ENCODE assay signal across 18 cellular contexts in the genomic region with DNA sequence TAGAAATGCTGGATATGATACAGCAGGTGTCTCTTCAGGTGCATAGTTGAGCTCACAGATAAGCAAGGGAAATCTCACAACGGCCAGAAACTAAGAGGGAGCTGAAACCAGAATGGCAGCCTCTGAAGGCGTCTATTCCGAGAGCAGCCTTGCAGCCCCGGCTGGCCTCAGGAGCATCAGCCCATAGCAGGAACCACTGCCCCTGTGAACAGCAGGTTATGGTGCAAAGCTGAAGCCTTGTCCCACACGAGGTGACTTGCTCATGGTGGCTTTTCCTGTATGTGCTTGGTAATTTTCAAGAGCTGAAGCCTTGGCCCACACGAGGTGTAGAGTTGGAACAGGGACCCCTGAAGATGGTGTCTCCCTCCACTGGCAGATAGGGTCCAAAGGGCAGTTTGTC. TPM values are rescaled to one million over a fixed set of nuclear protein-coding genes. Genes with fewer than 3 reads are reported as not detected.
A peak's percentile ranks its signal among the peaks of the same experiment; 100 is the strongest.
DNase-seq lines count a peak whose midpoint lies in the region; ATAC-seq, FAIRE-seq and TF ChIP-seq lines count a peak whose summit lies in the region.
"Had no signal": no experiment of that assay in that cellular context is flagged by ENCODE, and none has a peak within 500 bp of the region (broad histone marks: within the 10 kb centered on the region; RNA-seq: fewer than 3 reads in every experiment).

No MANE protein-coding gene starts in this region.

- ATAC-seq in HepG2: peak; percentile 59
- ATAC-seq in gastrocnemius medialis: no peak

- no peak for TF ChIP-seq EP300 in HepG2 (IDR thresholded peaks at IDR 0.05; ENCODE audit: low read depth in 2 of 2, low read length in 2 of 2)
- TF ChIP-seq EP300 in HepG2 (CRISPR knock-in tag; IDR thresholded peaks at IDR 0.05; ENCODE audit: borderline replicate concordance): no peak
- no peak for TF ChIP-seq EP300 in ovary (IDR thresholded peaks at IDR 0.05)

- peaks cover 8% of the 10 kb centered on the region for H3K27me3 Mint-ChIP-seq in endothelial cell (ENCODE audit: unreplicated experiment)
- H3K27me3 Mint-ChIP-seq: B cell; CD4-positive, alpha-beta T cell had no signal

- no peak overlapping the region for H3K27ac Mint-ChIP-seq in endothelial cell (ENCODE audit: unreplicated experiment)
- H3K27ac Mint-ChIP-seq: B cell had no signal

- no peaks in the 10 kb centered on the region for H3K9me3 Mint-ChIP-seq in endothelial cell (ENCODE audit: unreplicated experiment)
- H3K9me3 Mint-ChIP-seq: CD4-positive, alpha-beta T cell had no signal

- no peak overlapping the region for H3K27ac ChIP-seq in PC-9
- H3K27ac ChIP-seq in SJSA1: peak overlapping the region; percentile 79
- no peak overlapping the region for H3K27ac ChIP-seq in HepG2 (ENCODE audit: extremely low read length, insufficient read depth, low read length)
- peak overlapping the region; percentile 47 to 92 (median 81) for H3K27ac ChIP-seq in gastrocnemius medialis
- H3K27ac ChIP-seq in ovary: no peak overlapping the region
- H3K27ac ChIP-seq: KMS-11, SJCRH30 had no signal

- no peak overlapping the region for H3K4me2 ChIP-seq in PC-9
- no peak overlapping the region for H3K4me2 ChIP-seq in HepG2 (ENCODE audit: low read depth, low read length)
- H3K4me2 ChIP-seq: KMS-11 had no signal

- H2AFZ ChIP-seq in PC-9: no peak overlapping the region
- H2AFZ ChIP-seq in HepG2 (ENCODE audit: low read length): no peak overlapping the region

- H3K4me1 ChIP-seq in PC-9 (replicated peaks; ENCODE audit: insufficient read depth) (no peaks in the 10 kb centered on the region), SJSA1 (replicated peaks) (peaks cover 46% of the 10 kb centered on the region), HepG2 (ENCODE audit: insufficient read depth, low read length) (peaks cover 12% of the 10 kb centered on the region), gastrocnemius medialis (peaks cover 10 to 15% of the 10 kb centered on the region in 2 donors), ovary (ENCODE audit: insufficient read depth) (peaks cover 9% of the 10 kb centered on the region)
- H3K4me1 ChIP-seq: SJCRH30 had no signal

- no peaks in the 10 kb centered on the region for H3K27me3 ChIP-seq in PC-9 (ENCODE audit: insufficient read depth, low read depth)
- H3K27me3 ChIP-seq in SJSA1 (replicated peaks): no peaks in the 10 kb centered on the region
- no peaks in the 10 kb centered on the region for H3K27me3 ChIP-seq in HepG2 (ENCODE audit: control insufficient read depth in 1 of 2, insufficient read depth in 2 of 2, low read length in 2 of 2)
- no peaks in the 10 kb centered on the region for H3K27me3 ChIP-seq in gastrocnemius medialis
- H3K27me3 ChIP-seq in ovary: no peaks in the 10 kb centered on the region
- H3K27me3 ChIP-seq: SJCRH30 had no signal

- BruUV-seq in PC-9 (replicated peaks; lab: Mats Ljungman, UMichigan): TSS peak; percentile 5
- BruUV-seq in HepG2 (replicated peaks; lab: Mats Ljungman, UMichigan): no TSS peak

- H3K79me2 ChIP-seq in PC-9 (ENCODE audit: low read depth) (no peaks in the 10 kb centered on the region), HepG2 (ENCODE audit: insufficient read depth, low read length) (no peaks in the 10 kb centered on the region)

- H4K20me1 ChIP-seq in PC-9 (ENCODE audit: insufficient read depth) (no peaks in the 10 kb centered on the region), HepG2 (ENCODE audit: insufficient read depth, low read length) (no peaks in the 10 kb centered on the region; the same call in 1 of the 2 replicates)

- TF ChIP-seq CTCF in PC-9 (conservative IDR thresholded peaks at IDR 0.05) (no peak), HepG2 (CRISPR knock-in tag; IDR thresholded peaks at IDR 0.05) (no peak), gastrocnemius medialis (IDR thresholded peaks at IDR 0.05 in 4 of 5, conservative IDR thresholded peaks at IDR 0.05 in 1 of 5) (no peak), endothelial cell (IDR thresholded peaks at IDR 0.05; ENCODE audit: unreplicated experiment) (no peak), ovary (IDR thresholded peaks at IDR 0.05) (no peak)

- WGBS in HepG2 (ENCODE audit: low lambda C conversion rate): 96% methylated on average over 4 of the region's 6 CpGs
- WGBS in ovary, 3 donors: 84 to 86% (median 85%) methylated on average over 6 of the region's 6 CpGs

- no peak overlapping the region for H3K9ac ChIP-seq in HepG2 (ENCODE audit: insufficient read depth, low read depth, low read length)
- H3K9ac ChIP-seq: KMS-11 had no signal

- no peaks in the 10 kb centered on the region for H3K9me2 ChIP-seq in PC-9 (ENCODE audit: insufficient read depth)

- H3F3A ChIP-seq in PC-9 (ENCODE audit: insufficient read depth, low read depth): no peaks in the 10 kb centered on the region

- H3K4me3 Mint-ChIP-seq in endothelial cell (ENCODE audit: unreplicated experiment): no peak overlapping the region
- H3K4me3 Mint-ChIP-seq: B cell; CD4-positive, alpha-beta T cell had no signal

- in situ Hi-C loops in HepG2 (cut with HindIII; ENCODE audit: extremely low pct_ligation_motif_present, low pct_unique_long_range_greater_than_20kb): no loop called here
- in situ Hi-C loops in gastrocnemius medialis (cut with MboI; ENCODE audit: low sequenced_read_pairs in 4 of 4): no loop called here

- peaks cover 11% of the 10 kb centered on the region for H3K4me1 Mint-ChIP-seq in endothelial cell (ENCODE audit: unreplicated experiment)

- TF ChIP-seq POLR2A in HepG2 (IDR thresholded peaks at IDR 0.05; ENCODE audit: insufficient read depth in 1 of 2, low read depth in 2 of 2, low read length in 2 of 2): no peak
- TF ChIP-seq POLR2A in gastrocnemius medialis (IDR thresholded peaks at IDR 0.05): no peak
- no peak for TF ChIP-seq POLR2A in ovary (IDR thresholded peaks at IDR 0.05)

- H3K36me3 Mint-ChIP-seq in endothelial cell (ENCODE audit: low read depth, unreplicated experiment): peaks cover 44% of the 10 kb centered on the region

- POLR2A ChIA-PET in PC-9 (lab: Charles Lee; ENCODE audit: unreplicated experiment): no interaction called here
- POLR2A ChIA-PET in HepG2 (lab: Yijun Ruan, JAX): no interaction called here

- DNase-seq in PC-9 (no peak), SJSA1 (ENCODE audit: low read depth in 1 of 2, low spot score in 2 of 2) (no peak), HepG2 (ENCODE audit: low spot score) (no peak), gastrocnemius medialis (no peak), epidermal melanocyte (ENCODE audit: insufficient read length, low spot score) (no peak), endothelial cell (ENCODE audit: low spot score) (no peak), ovary (no peak)
- DNase-seq: Calu3; CD4-positive, alpha-beta T cell; DMS53; NCI-H1048; NCI-H1436 treated with DMSO at 0.1 percent for 48 hours; NCI-H2081; NCI-H524; SJCRH30 had no signal

- no peaks in the 10 kb centered on the region for H3K36me3 ChIP-seq in PC-9 (ENCODE audit: low read depth)
- peaks cover 56% of the 10 kb centered on the region for H3K36me3 ChIP-seq in SJSA1
- H3K36me3 ChIP-seq in HepG2 (replicated peaks in 1 of 2; ENCODE audit: control insufficient read depth in 1 of 2, insufficient read depth in 2 of 2, low read length in 2 of 2): peaks cover 30 to 74% of the 10 kb centered on the region in 2 experiments; a peak in 4 of 5 replicates
- H3K36me3 ChIP-seq in gastrocnemius medialis: peaks cover 0 to 72% of the 10 kb centered on the region in 2 donors
- H3K36me3 ChIP-seq in ovary: no peaks in the 10 kb centered on the region

- H3K4me3 ChIP-seq in PC-9 (no peak overlapping the region), SJSA1 (no peak overlapping the region), HepG2 (replicated peaks in 1 of 3; ENCODE audit: insufficient read depth in 1 of 3, low read depth in 2 of 3, low read length in 3 of 3) (no peak overlapping the region), gastrocnemius medialis (no peak overlapping the region), ovary (no peak overlapping the region)
- H3K4me3 ChIP-seq: SJCRH30 had no signal

- FAIRE-seq in HepG2 (lab: Jason Lieb, UNC): no peak
- FAIRE-seq: GM19239 had no signal

- H3K9me3 ChIP-seq in PC-9 (ENCODE audit: insufficient read depth, low read depth): no peaks in the 10 kb centered on the region
- H3K9me3 ChIP-seq in SJSA1 (replicated peaks): no peaks in the 10 kb centered on the region
- no peaks in the 10 kb centered on the region for H3K9me3 ChIP-seq in HepG2 (ENCODE audit: low read length)
- H3K9me3 ChIP-seq in gastrocnemius medialis: no peaks in the 10 kb centered on the region
- H3K9me3 ChIP-seq in ovary: no peaks in the 10 kb centered on the region
- H3K9me3 ChIP-seq: SJCRH30 had no signal

- CTCF ChIA-PET in PC-9 (lab: Charles Lee): no interaction called here
- CTCF ChIA-PET in HepG2 (lab: Yijun Ruan, JAX; ENCODE audit: low intra/inter-chr PET ratio, low total read pairs): no interaction called here

- TF ChIP-seq RAD21 in HepG2 (CRISPR knock-in tag; IDR thresholded peaks at IDR 0.05): no peak

- intact Hi-C loops in PC-9 (cut with micrococcal nuclease; ENCODE audit: unreplicated experiment) (loop anchor here (5.0 kb wide), 2 partner anchors 46 to 61 kb away; partner anchors contain the start of gene PPP2R2D), HepG2 (cut with micrococcal nuclease; ENCODE audit: unreplicated experiment) (no loop called here), gastrocnemius medialis (cut with DNase I; ENCODE audit: low total_unique reads) (loop anchor here (2.0 to 5.0 kb wide), 2 partner anchors 48 to 64 kb away; partner anchors contain the start of gene PPP2R2D), ovary (cut with DNase I) (loop anchor here in 2 of 4 donors (5.0 to 10.0 kb wide), 2 partner anchors 54 to 56 kb away; no protein-coding TSS in a partner anchor)

RNA-seq across cellular contexts. Expression of gene BNIP3, which starts 33.2 kb away (rescaled TPM):
- total RNA-seq in PC-9 (2021) (21.0 and 21.9 TPM in 2 replicates), HepG2 (2016; rRNA removed; fragmentation: Illumina TruSeq; extraction: Trizol) (73.7 and 86.7 TPM in 2 replicates), gastrocnemius medialis (1,000 to 10,000 TPM in 1 of 4 donors, 100 to 1,000 TPM in 3; 337 to 1,280 (median 583) TPM), endothelial cell (ENCODE audit: unreplicated experiment) (29.9 TPM), ovary (100 to 1,000 TPM in 2 of 7 donors, 10 to 100 TPM in 5; 45.1 to 166 (median 70.1) TPM)
- total RNA-seq in SJSA1 (2014; rRNA removed; shearing (Covaris generic)): 145 and 166 TPM in 2 replicates
- total RNA-seq in HepG2 (2016; cell fraction: cytosol; rRNA removed; fragmentation: Illumina TruSeq; extraction: Trizol; ENCODE audit: low read depth): 57.4 and 60.2 TPM in 2 replicates
- 71.8 and 94.2 TPM in 2 replicates for total RNA-seq in HepG2 (2016; cell fraction: insoluble cytoplasmic fraction; rRNA removed; fragmentation: Illumina TruSeq; extraction: Trizol)
- total RNA-seq in HepG2 (2016; cell fraction: membrane; rRNA removed; fragmentation: Illumina TruSeq; extraction: Trizol): 64.9 and 67.4 TPM in 2 replicates
- total RNA-seq in HepG2 (2016; cell fraction: nucleus; rRNA removed; fragmentation: Illumina TruSeq; extraction: Trizol): 26.3 and 33.7 TPM in 2 replicates
- polyA plus RNA-seq in HepG2 (2011; rRNA removed) (170 and 223 TPM in 2 replicates), ovary (10 to 100 TPM; 39.8 to 47.6 TPM)
- 338 and 339 TPM in 2 replicates for polyA plus RNA-seq in HepG2 (2011; cell fraction: cytosol; rRNA removed)
- 163 and 165 TPM in 2 replicates for polyA plus RNA-seq in HepG2 (2011; cell fraction: nucleus; rRNA removed)
- polyA plus RNA-seq in HepG2 (2012): 188 and 302 TPM in 2 replicates
- 70.8 and 79.0 TPM in 2 replicates for polyA plus RNA-seq in HepG2 (2016; cell fraction: cytosol; fragmentation: Illumina TruSeq; extraction: Trizol; ENCODE audit: low read depth)
- 107 and 108 TPM in 2 replicates for polyA plus RNA-seq in HepG2 (2016; cell fraction: insoluble cytoplasmic fraction; fragmentation: Illumina TruSeq; extraction: Trizol; ENCODE audit: low read depth)
- polyA plus RNA-seq in HepG2 (2016; cell fraction: membrane; fragmentation: Illumina TruSeq; extraction: Trizol; ENCODE audit: low read depth): 59.2 and 59.3 TPM in 2 replicates
- polyA plus RNA-seq in HepG2 (2016; cell fraction: nucleus; fragmentation: Illumina TruSeq; extraction: Trizol; ENCODE audit: insufficient read depth, low read depth): 56.7 and 59.3 TPM in 2 replicates
- polyA minus RNA-seq in HepG2 (2011; rRNA and poly(A)+ RNA removed; ENCODE audit: low replicate concordance): 13.5 and 140 TPM in 2 replicates
- polyA minus RNA-seq in HepG2 (2011; cell fraction: cytosol; rRNA and poly(A)+ RNA removed): 117 and 136 TPM in 2 replicates
- polyA minus RNA-seq in HepG2 (2011; cell fraction: nucleus; rRNA and poly(A)+ RNA removed): 54.7 and 62.3 TPM in 2 replicates

RNA-seq across cellular contexts. Expression of gene PPP2R2D, which starts 47.7 kb away (rescaled TPM):
- total RNA-seq in PC-9 (2021): 23.5 TPM in 2 replicates
- total RNA-seq in SJSA1 (2014; rRNA removed; shearing (Covaris generic)): 25.2 and 29.2 TPM in 2 replicates
- 33.2 and 34.4 TPM in 2 replicates for total RNA-seq in HepG2 (2016; rRNA removed; fragmentation: Illumina TruSeq; extraction: Trizol)
- 47.7 and 48.9 TPM in 2 replicates for total RNA-seq in HepG2 (2016; cell fraction: cytosol; rRNA removed; fragmentation: Illumina TruSeq; extraction: Trizol; ENCODE audit: low read depth)
- 31.4 and 33.7 TPM in 2 replicates for total RNA-seq in HepG2 (2016; cell fraction: insoluble cytoplasmic fraction; rRNA removed; fragmentation: Illumina TruSeq; extraction: Trizol)
- 86.0 and 86.6 TPM in 2 replicates for total RNA-seq in HepG2 (2016; cell fraction: membrane; rRNA removed; fragmentation: Illumina TruSeq; extraction: Trizol)
- 29.7 and 31.1 TPM in 2 replicates for total RNA-seq in HepG2 (2016; cell fraction: nucleus; rRNA removed; fragmentation: Illumina TruSeq; extraction: Trizol)
- polyA plus RNA-seq in HepG2 (2011; rRNA removed): 32.7 TPM in 2 replicates
- 31.1 and 33.7 TPM in 2 replicates for polyA plus RNA-seq in HepG2 (2011; cell fraction: cytosol; rRNA removed)
- polyA plus RNA-seq in HepG2 (2011; cell fraction: nucleus; rRNA removed): 42.0 and 48.5 TPM in 2 replicates
- polyA plus RNA-seq in HepG2 (2012): 26.5 and 33.1 TPM in 2 replicates
- 64.7 and 70.1 TPM in 2 replicates for polyA plus RNA-seq in HepG2 (2016; cell fraction: cytosol; fragmentation: Illumina TruSeq; extraction: Trizol; ENCODE audit: low read depth)
- polyA plus RNA-seq in HepG2 (2016; cell fraction: insoluble cytoplasmic fraction; fragmentation: Illumina TruSeq; extraction: Trizol; ENCODE audit: low read depth): 40.4 and 47.0 TPM in 2 replicates
- polyA plus RNA-seq in HepG2 (2016; cell fraction: membrane; fragmentation: Illumina TruSeq; extraction: Trizol; ENCODE audit: low read depth): 94.1 and 94.6 TPM in 2 replicates
- polyA plus RNA-seq in HepG2 (2016; cell fraction: nucleus; fragmentation: Illumina TruSeq; extraction: Trizol; ENCODE audit: insufficient read depth, low read depth): 53.3 and 54.4 TPM in 2 replicates
- polyA minus RNA-seq in HepG2 (2011; rRNA and poly(A)+ RNA removed; ENCODE audit: low replicate concordance): 40.2 and 62.1 TPM in 2 replicates
- 16.4 and 18.6 TPM in 2 replicates for polyA minus RNA-seq in HepG2 (2011; cell fraction: cytosol; rRNA and poly(A)+ RNA removed)
- 44.7 and 44.8 TPM in 2 replicates for polyA minus RNA-seq in HepG2 (2011; cell fraction: nucleus; rRNA and poly(A)+ RNA removed)
- total RNA-seq in gastrocnemius medialis: 10 to 100 TPM; 22.4 to 33.7 (median 29.1) TPM
- total RNA-seq in endothelial cell (ENCODE audit: unreplicated experiment): 36.9 TPM
- 10 to 100 TPM; 26.7 to 48.9 (median 42.0) TPM for total RNA-seq in ovary
- 10 to 100 TPM; 30.3 to 62.9 TPM for polyA plus RNA-seq in ovary

Comparison
In these comparisons a context has a peak if more than half of its experiments do, and no peak if none do; other contexts are left out.
1. H3K27ac ChIP-seq: peak in SJSA1 (single experiment) and gastrocnemius medialis (4 of 4); none in PC-9 (single experiment), HepG2 (single experiment) and ovary (0 of 2).